ENCODE assay signal across 8 cellular contexts in the genomic region with DNA sequence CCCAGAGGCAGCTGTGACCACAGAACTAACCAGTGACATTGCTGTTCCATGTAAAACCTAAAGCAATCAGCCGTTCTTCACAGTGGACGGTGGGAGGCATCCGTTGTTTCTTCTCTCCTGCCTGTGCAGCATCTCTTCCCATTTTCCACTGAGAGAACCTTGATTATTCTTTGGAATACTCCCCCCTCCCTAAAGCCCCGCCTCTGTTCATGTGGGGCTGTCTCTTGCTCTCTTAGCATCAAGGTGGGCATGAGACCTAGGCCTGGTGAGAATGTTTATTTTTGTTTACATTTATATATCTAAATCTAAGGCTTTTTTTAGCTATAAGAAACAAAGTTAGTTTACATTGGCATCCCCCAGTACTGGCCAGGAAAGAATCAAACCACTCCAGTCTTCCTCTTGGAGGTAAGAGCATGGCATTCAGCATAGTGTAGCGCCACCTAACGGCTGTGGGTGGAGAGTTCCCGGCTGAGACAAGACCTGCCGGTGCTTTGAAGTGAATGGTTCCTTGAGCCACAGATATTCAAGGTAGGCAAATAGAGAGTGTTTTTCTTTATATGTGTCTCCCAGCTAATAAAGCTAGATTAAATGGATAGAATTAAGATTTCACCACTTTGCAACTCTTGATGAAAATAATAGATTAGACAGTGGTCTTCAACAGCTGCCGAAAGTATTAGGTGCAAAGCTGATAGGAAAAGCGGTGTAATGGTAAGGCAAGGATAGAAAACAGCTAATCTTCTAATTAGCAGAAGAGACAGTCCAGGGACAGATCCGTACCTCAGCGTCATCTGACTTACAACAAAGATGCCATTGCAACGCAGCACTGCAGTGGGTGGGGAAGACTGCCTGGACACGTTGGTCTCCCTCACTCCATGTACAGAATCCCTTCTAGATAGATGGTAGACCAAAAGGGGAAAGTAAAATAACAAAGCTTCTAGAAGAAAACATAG.
DNase-seq lines count a peak whose midpoint lies in the region; ATAC-seq and TF ChIP-seq lines count a peak whose summit lies in the region.

No MANE protein-coding gene starts in this region.

- ATAC-seq in HG02885 (IDR thresholded peaks at IDR 0.05; ENCODE audit: poor library complexity, unreplicated experiment) (peak; percentile 67), GM21737 (IDR thresholded peaks at IDR 0.05; ENCODE audit: unreplicated experiment) (no peak)

- H3K27ac ChIP-seq in spleen = no peak overlapping the region

- intact Hi-C loops in spleen (cut with DNase I; ENCODE audit: low total_unique reads) = no loop called here

- TF ChIP-seq POLR2A in spleen (IDR thresholded peaks at IDR 0.05) = no peak

- TF ChIP-seq CTCF in astrocyte of the spinal cord (IDR thresholded peaks at IDR 0.05; ENCODE audit: low read depth, low read length) (peak; percentile 90), spleen (IDR thresholded peaks at IDR 0.05 in 8 of 11, conservative IDR thresholded peaks at IDR 0.05 in 3 of 11) (peak; percentile 11 to 70 (median 45))

- H3K4me1 ChIP-seq in spleen = no peaks in the 10 kb centered on the region

- DNase-seq in EH (ENCODE audit: low read depth) (peak; percentile 74), NCI-H748 treated with DMSO at 0.1 percent for 48 hours (lab: John Stamatoyannopoulos, UW) (peak; percentile 81), astrocyte of the spinal cord (ENCODE audit: low read depth, low spot score) (peak; percentile 83), iPS DF 19.7 (ENCODE audit: low read depth, low spot score) (peak; percentile 60), spleen (no peak), DMS114 treated with DMSO at 0.1 percent for 48 hours (lab: John Stamatoyannopoulos, UW; ENCODE audit: unreplicated experiment) (no peak)

- 65 to 71% (median 69%) methylated on average over 14 of the region's 14 CpGs for WGBS in spleen, 5 donors

- no peaks in the 10 kb centered on the region for H3K27me3 ChIP-seq in spleen (replicated peaks in 1 of 7)

- H3K36me3 ChIP-seq in spleen = peaks cover 0 to 64% (median 7%) of the 10 kb centered on the region in 6 donors

- no peaks in the 10 kb centered on the region for H3K9me3 ChIP-seq in spleen

- in situ Hi-C loops in astrocyte of the spinal cord (cut with HindIII; ENCODE audit: low sequenced_read_pairs) = no loop called here

- H3K4me3 ChIP-seq in astrocyte of the spinal cord (ENCODE audit: low read depth, low read length) (no peak overlapping the region), spleen (no peak overlapping the region)

Comparison
In these comparisons a context has a peak if more than half of its experiments do, and no peak if none do; other contexts are left out.
1. DNase-seq: peak in EH (single experiment), NCI-H748 treated with DMSO at 0.1 percent for 48 hours (single experiment), astrocyte of the spinal cord (single experiment) and iPS DF 19.7 (single experiment); none in spleen (single experiment) and DMS114 treated with DMSO at 0.1 percent for 48 hours (single experiment).